23 cellular contexts compared by ENCODE assay signal in the genomic region with DNA sequence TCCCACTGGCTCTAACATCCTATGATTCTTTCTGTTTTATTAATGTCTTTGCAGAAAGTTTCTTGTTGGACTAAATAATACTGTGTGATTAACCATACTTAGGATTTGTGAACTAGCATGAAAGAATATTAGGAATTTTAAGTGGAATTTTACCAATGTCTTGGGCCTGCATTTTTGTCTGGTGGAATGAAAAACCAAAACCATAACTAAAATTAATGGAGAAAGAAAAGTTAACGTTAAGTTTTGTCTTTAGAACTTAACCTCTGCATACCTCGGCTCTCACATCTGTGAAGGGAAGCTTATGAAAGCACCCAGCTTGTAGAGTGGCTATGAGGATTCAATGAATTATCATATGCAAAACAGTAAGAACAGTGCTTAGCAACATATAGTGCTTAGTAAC.
"Had no signal": no experiment of that assay in that cellular context is flagged by ENCODE, and none has a peak within 500 bp of the region (broad histone marks: within the 10 kb centered on the region; RNA-seq: fewer than 3 reads in every experiment).

No MANE protein-coding gene starts in this region.

- H3K4me1 Mint-ChIP-seq: activated naive CD4-positive, alpha-beta T cell treated with anti-CD3 and anti-CD28 coated beads, Interleukin-2, amount 10 ng/mL, durations not matched to agents 7 days and 5 days had no signal

- H3K4me1 ChIP-seq: colonic mucosa, parathyroid adenoma had no signal

- DNase-seq: activated CD4-positive, alpha-beta T cell treated with anti-CD3 and anti-CD28 coated beads for 4 hours; activated CD4-positive, alpha-beta T cell treated with anti-CD3 and anti-CD28 coated beads, Interleukin-2, amount 50 U/mL, for 4 hours; activated effector memory CD4-positive, alpha-beta T cell treated with anti-CD3 and anti-CD28 coated beads, Interleukin-2, amount 50 U/mL, for 16 hours; activated naive CD4-positive, alpha-beta T cell treated with anti-CD3 and anti-CD28 coated beads, Interleukin-2, amount 10 ng/mL, durations not matched to agents 7 days and 5 days; activated naive CD8-positive, alpha-beta T cell treated with anti-CD3 and anti-CD28 coated beads, Interleukin-2, amount 10 ng/mL, durations not matched to agents 7 days and 5 days; activated T-cell treated with anti-CD3 and anti-CD28 coated beads for 4 hours; amniotic stem cell; colonic mucosa; dorsolateral prefrontal cortex; effector memory CD4-positive, alpha-beta T cell; foreskin fibroblast; head of caudate nucleus; hippocampal formation; left cardiac atrium; left ventricle myocardium superior; mammary epithelial cell; naive thymus-derived CD4-positive, alpha-beta T cell; psoas muscle; sigmoid colon; stimulated activated CD4-positive, alpha-beta T cell treated with anti-CD3 and anti-CD28 coated beads, Interleukin-15, amount 100 ng/mL, for 24 hours; stimulated activated naive CD4-positive, alpha-beta T cell treated with Interleukin-2 at 50 U/mL for 16 hours had no signal

- H3K36me3 Mint-ChIP-seq: activated naive CD4-positive, alpha-beta T cell treated with anti-CD3 and anti-CD28 coated beads, Interleukin-2, amount 10 ng/mL, durations not matched to agents 7 days and 5 days; activated naive CD8-positive, alpha-beta T cell treated with anti-CD3 and anti-CD28 coated beads, Interleukin-2, amount 10 ng/mL, durations not matched to agents 7 days and 5 days; mesothelial cell of epicardium; naive thymus-derived CD4-positive, alpha-beta T cell had no signal

- H3K4me3 Mint-ChIP-seq: activated naive CD4-positive, alpha-beta T cell treated with anti-CD3 and anti-CD28 coated beads, Interleukin-2, amount 10 ng/mL, durations not matched to agents 7 days and 5 days; activated naive CD8-positive, alpha-beta T cell treated with anti-CD3 and anti-CD28 coated beads, Interleukin-2, amount 10 ng/mL, durations not matched to agents 7 days and 5 days; mesothelial cell of epicardium; naive thymus-derived CD4-positive, alpha-beta T cell had no signal

- H3K9me3 Mint-ChIP-seq: activated naive CD4-positive, alpha-beta T cell treated with anti-CD3 and anti-CD28 coated beads, Interleukin-2, amount 10 ng/mL, durations not matched to agents 7 days and 5 days; activated naive CD8-positive, alpha-beta T cell treated with anti-CD3 and anti-CD28 coated beads, Interleukin-2, amount 10 ng/mL, durations not matched to agents 7 days and 5 days; mesothelial cell of epicardium; naive thymus-derived CD4-positive, alpha-beta T cell had no signal

- H3K9me3 ChIP-seq: colonic mucosa, psoas muscle, sigmoid colon had no signal

- H3K36me3 ChIP-seq: colonic mucosa, sigmoid colon had no signal

- H3K27ac ChIP-seq: colonic mucosa, dorsolateral prefrontal cortex, parathyroid adenoma, psoas muscle, sigmoid colon had no signal

- H3K4me3 ChIP-seq: colonic mucosa, dorsolateral prefrontal cortex, psoas muscle, sigmoid colon had no signal

- H3K9ac ChIP-seq: parathyroid adenoma had no signal

- H3K79me2 ChIP-seq: parathyroid adenoma had no signal

- H2AFZ ChIP-seq: parathyroid adenoma had no signal

- H3K27me3 ChIP-seq: colonic mucosa, dorsolateral prefrontal cortex had no signal

- H3K27ac Mint-ChIP-seq: activated naive CD4-positive, alpha-beta T cell treated with anti-CD3 and anti-CD28 coated beads, Interleukin-2, amount 10 ng/mL, durations not matched to agents 7 days and 5 days; activated naive CD8-positive, alpha-beta T cell treated with anti-CD3 and anti-CD28 coated beads, Interleukin-2, amount 10 ng/mL, durations not matched to agents 7 days and 5 days; mesothelial cell of epicardium; naive thymus-derived CD4-positive, alpha-beta T cell had no signal
